ENCODE assay signal across 1 cellular context in genomic region chr2:27322766-27323591, GRCh38.
TF ChIP-seq lines count a peak whose summit lies in the region.

Gene MPV17 (minus strand): TSS chr2:27323097. CDS start chr2:27322517, 580 bp downstream.

TF ChIP-seq in K562, 482 proteins besides CTCF, POLR2A, EP300 and RAD21 (continued from another document and continues in another):
- TF ChIP-seq ZNF609 (CRISPR knock-in tag; IDR thresholded peaks at IDR 0.05; ENCODE audit: borderline replicate concordance), result no peak; the same call in 1 of the 2 replicates
- no peak; the same call in 1 of the 2 replicates for TF ChIP-seq ZNF830 (CRISPR knock-in tag; IDR thresholded peaks at IDR 0.05)
- peak in 2 of 3 experiments; percentile 56 to 84 for TF ChIP-seq YY1 (IDR thresholded peaks at IDR 0.05; ENCODE audit: borderline replicate concordance in 1 of 3, control insufficient read depth in 1 of 3, extremely low read depth in 1 of 3, insufficient read depth in 3 of 3, insufficient read length in 1 of 3, insufficient replicate concordance in 2 of 3, low read depth in 1 of 3, low read length in 2 of 3)
- TF ChIP-seq NELFE (IDR thresholded peaks at IDR 0.05; ENCODE audit: insufficient read depth, insufficient read length), result no peak
- peak; percentile 14; the same call in 1 of the 2 replicates for TF ChIP-seq SMARCA4 (IDR thresholded peaks at IDR 0.05)
- TF ChIP-seq ATF2 (CRISPR knock-in tag; IDR thresholded peaks at IDR 0.05), result no peak
- TF ChIP-seq HES1 (IDR thresholded peaks at IDR 0.05; ENCODE audit: low read depth), result peak; percentile 63; the same call in 1 of the 2 replicates
- TF ChIP-seq MIER1 (IDR thresholded peaks at IDR 0.05; ENCODE audit: low read depth), result no peak
- no peak for TF ChIP-seq CCAR2 (IDR thresholded peaks at IDR 0.05; ENCODE audit: low read depth, low read length)
- no peak for TF ChIP-seq PRPF4 (IDR thresholded peaks at IDR 0.05; ENCODE audit: insufficient read depth, low read depth, low read length, poor library complexity, severe bottlenecking)
- TF ChIP-seq RBM22 (IDR thresholded peaks at IDR 0.05; ENCODE audit: low read depth, low read length, poor library complexity, severe bottlenecking), result peak; percentile 9
- TF ChIP-seq MXI1 (IDR thresholded peaks at IDR 0.05; ENCODE audit: low read depth, low read length), result peak; percentile 71
- no peak for TF ChIP-seq FOS (IDR thresholded peaks at IDR 0.05; ENCODE audit: extremely low read depth, insufficient read length)
- TF ChIP-seq ILF3 (IDR thresholded peaks at IDR 0.05; ENCODE audit: borderline replicate concordance), result no peak
- TF ChIP-seq IFI16 (CRISPR knock-in tag; IDR thresholded peaks at IDR 0.05), result no peak
- no peak for TF ChIP-seq FOXK1 (CRISPR knock-in tag; IDR thresholded peaks at IDR 0.05; ENCODE audit: borderline replicate concordance)
- TF ChIP-seq TFE3 (CRISPR knock-in tag; IDR thresholded peaks at IDR 0.05), result peak; percentile 87
- TF ChIP-seq ZBTB17 (CRISPR knock-in tag; IDR thresholded peaks at IDR 0.05), result peak; percentile 46; the same call in 1 of the 2 replicates
- TF ChIP-seq HDAC2 (IDR thresholded peaks at IDR 0.05), result peak; percentile 85; the same call in 1 of the 2 replicates
- no peak for TF ChIP-seq NFYB (IDR thresholded peaks at IDR 0.05; ENCODE audit: extremely low read depth, insufficient read length)
- TF ChIP-seq DIDO1 (tag; IDR thresholded peaks at IDR 0.05; ENCODE audit: low read depth), result peak; percentile 32; the same call in 1 of the 2 replicates
- TF ChIP-seq EWSR1 (IDR thresholded peaks at IDR 0.05; ENCODE audit: borderline replicate concordance, low read depth, partially characterized antibody), result no peak
- no peak for TF ChIP-seq AFF1 (IDR thresholded peaks at IDR 0.05; ENCODE audit: low read depth in 1 of 2, partially characterized antibody in 2 of 2)
- no peak for TF ChIP-seq ZNF507 (tag; conservative IDR thresholded peaks at IDR 0.05)
- no peak for TF ChIP-seq HNRNPUL1 (IDR thresholded peaks at IDR 0.05; ENCODE audit: low read length)
- TF ChIP-seq SMAD4 (CRISPR knock-in tag; conservative IDR thresholded peaks at IDR 0.05), result 0 out of 2 replicates have a peak, but pooled peaks have one; percentile 19
- TF ChIP-seq E2F6 (IDR thresholded peaks at IDR 0.05; ENCODE audit: borderline replicate concordance in 1 of 2, extremely low read depth in 1 of 2, insufficient read depth in 1 of 2, insufficient read length in 1 of 2, low read depth in 1 of 2, low read length in 1 of 2, poor library complexity in 1 of 2, severe bottlenecking in 1 of 2), result peak; percentile 46 to 59
- TF ChIP-seq THAP7 (CRISPR knock-in tag; IDR thresholded peaks at IDR 0.05), result no peak; the same call in 1 of the 2 replicates
- TF ChIP-seq MAFK (IDR thresholded peaks at IDR 0.05; ENCODE audit: low read length), result no peak
- TF ChIP-seq EZH2 (IDR thresholded peaks at IDR 0.05; ENCODE audit: borderline replicate concordance, low read depth, low read length), result no peak
- no peak for TF ChIP-seq FUS (optimal IDR thresholded peaks at IDR 0.05; ENCODE audit: low read depth, low read length)
- TF ChIP-seq MYNN (IDR thresholded peaks at IDR 0.05), result no peak
- no peak for TF ChIP-seq MYNN (CRISPR knock-in tag; IDR thresholded peaks at IDR 0.05)
- TF ChIP-seq EP400 (IDR thresholded peaks at IDR 0.05), result peak; percentile 91
- TF ChIP-seq SMAD3 (CRISPR knock-in tag; conservative IDR thresholded peaks at IDR 0.05), result 0 out of 2 replicates have a peak, but pooled peaks have one; percentile 25
- TF ChIP-seq NR1H2 (CRISPR knock-in tag; IDR thresholded peaks at IDR 0.05), result no peak
- TF ChIP-seq PCBP2 (IDR thresholded peaks at IDR 0.05; ENCODE audit: low read depth, low read length, poor library complexity, severe bottlenecking), result no peak
